In genomic region chr11:27196040-27196897, GRCh38 we compare ENCODE assay signal across 1 cellular context.
TF ChIP-seq lines count a peak whose summit lies in the region.

No MANE protein-coding gene starts in this region.

TF ChIP-seq in H1, 55 proteins besides CTCF, POLR2A, EP300 and RAD21:
- TF ChIP-seq MAFK (IDR thresholded peaks at IDR 0.05; ENCODE audit: low read depth, low read length) (no peak), SRF (IDR thresholded peaks at IDR 0.05; ENCODE audit: low read depth, low read length) (no peak), KDM4A (IDR thresholded peaks at IDR 0.05; ENCODE audit: low read depth, low read length, severe bottlenecking) (no peak), EGR1 (IDR thresholded peaks at IDR 0.05; ENCODE audit: borderline replicate concordance, low read depth, low read length) (no peak)
- TF ChIP-seq, protein P1, sequence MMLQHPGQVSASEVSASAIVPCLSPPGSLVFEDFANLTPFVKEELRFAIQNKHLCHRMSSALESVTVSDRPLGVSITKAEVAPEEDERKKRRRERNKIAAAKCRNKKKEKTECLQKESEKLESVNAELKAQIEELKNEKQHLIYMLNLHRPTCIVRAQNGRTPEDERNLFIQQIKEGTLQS (IDR thresholded peaks at IDR 0.05; ENCODE audit: insufficient read depth, low read depth, low read length): no peak
